12 cellular contexts compared by ENCODE assay signal in the genomic region with DNA sequence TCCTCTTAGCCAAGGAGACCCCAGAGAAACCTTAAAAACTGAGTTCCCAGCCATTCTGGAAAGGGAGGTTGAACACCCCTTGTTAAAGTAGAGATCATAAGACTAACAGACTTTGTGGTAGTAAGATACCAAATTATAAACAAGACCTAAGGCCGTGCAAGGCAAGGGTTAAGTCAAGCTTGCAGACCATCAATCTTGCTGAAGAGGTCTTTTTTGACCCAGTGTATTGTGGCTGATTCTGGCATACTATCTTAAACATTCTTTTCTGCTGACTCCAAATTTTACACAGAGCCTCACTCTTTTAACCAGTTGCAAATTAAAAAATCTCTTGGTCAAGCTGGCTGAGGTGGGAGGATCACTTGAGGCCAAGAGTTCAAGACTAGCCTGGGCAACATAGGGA. TPM values are rescaled to one million over a fixed set of nuclear protein-coding genes. Genes with fewer than 3 reads are reported as not detected.
A peak's percentile ranks its signal among the peaks of the same experiment; 100 is the strongest.
DNase-seq lines count a peak whose midpoint lies in the region; ATAC-seq, FAIRE-seq and TF ChIP-seq lines count a peak whose summit lies in the region.
"Had no signal": no experiment of that assay in that cellular context is flagged by ENCODE, and none has a peak within 500 bp of the region (broad histone marks: within the 10 kb centered on the region; RNA-seq: fewer than 3 reads in every experiment).

No MANE protein-coding gene starts in this region.

- H3K36me3 Mint-ChIP-seq in activated CD8-positive, alpha-beta T cell treated with anti-CD3 and anti-CD28 coated beads, Interleukin-2, amount 10 ng/mL, durations not matched to agents 7 days and 5 days (ENCODE audit: low read depth): peaks cover 30% of the 10 kb centered on the region

- H3K27ac Mint-ChIP-seq in activated CD8-positive, alpha-beta T cell treated with anti-CD3 and anti-CD28 coated beads, Interleukin-2, amount 10 ng/mL, durations not matched to agents 7 days and 5 days: peak overlapping the region; percentile 79

- dilution Hi-C loops in keratinocyte (cut with MboI; ENCODE audit: extremely low pct_ligation_motif_present, low sequenced_read_pairs): no loop called here

- H3K36me3 ChIP-seq in heart right ventricle (peaks cover 0 to 21% (median 11%) of the 10 kb centered on the region in 9 donors), keratinocyte (ENCODE audit: control insufficient read depth in 2 of 2, extremely low read depth in 1 of 2, insufficient read depth in 2 of 2, low read length in 2 of 2) (peaks cover 9 to 24% of the 10 kb centered on the region in 2 experiments), upper lobe of left lung (peaks cover under 1 to 16% (median 15%) of the 10 kb centered on the region in 4 donors)

- H3K9me3 Mint-ChIP-seq in activated CD8-positive, alpha-beta T cell treated with anti-CD3 and anti-CD28 coated beads, Interleukin-2, amount 10 ng/mL, durations not matched to agents 7 days and 5 days (ENCODE audit: insufficient read depth): no peaks in the 10 kb centered on the region

- H3K4me2 ChIP-seq in keratinocyte (ENCODE audit: control insufficient read depth, extremely low read depth, insufficient read depth, low read depth, low read length): peak overlapping the region; percentile 81

- POLR2A ChIA-PET in activated CD8-positive, alpha-beta T cell treated with anti-CD3 and anti-CD28 coated beads, Interleukin-2, amount 10 ng/mL, durations not matched to agents 7 days and 5 days (lab: Charles Lee): interaction anchor here (1.2 to 3.5 kb wide), 7 partner anchors 13 to 264 kb away, joined by 4 to 38 read pairs (median 11); partner anchors contain the start of genes H2AZ2 and MYO1G

- DNase-seq in heart right ventricle: no peak
- DNase-seq in left ventricle myocardium superior: no peak
- no peak for DNase-seq in activated CD8-positive, alpha-beta T cell treated with anti-CD3 and anti-CD28 coated beads, Interleukin-2, amount 10 ng/mL, durations not matched to agents 7 days and 5 days
- DNase-seq in keratinocyte (ENCODE audit: low read depth, low spot score): no peak
- DNase-seq in upper lobe of left lung: no peak
- DNase-seq in dermis blood vessel endothelial cell: no peak
- DNase-seq in NCI-H2171 (lab: John Stamatoyannopoulos, UW): no peak
- DNase-seq in NCI-H345 treated with DMSO at 0.1 percent for 48 hours (lab: John Stamatoyannopoulos, UW; ENCODE audit: unreplicated experiment): no peak
- DNase-seq: islet precursor cell, SHP77 treated with DMSO at 0.1 percent for 48 hours had no signal

- no peak overlapping the region for H3K9ac ChIP-seq in keratinocyte (ENCODE audit: control insufficient read depth, extremely low read depth, insufficient read depth, low read length)

- H3K4me1 ChIP-seq in heart right ventricle (peaks cover 9 to 44% (median 34%) of the 10 kb centered on the region in 9 donors), keratinocyte (ENCODE audit: control insufficient read depth, extremely low read depth, insufficient read depth, low read length) (peaks cover 20% of the 10 kb centered on the region), upper lobe of left lung (peaks cover 21 to 43% (median 27%) of the 10 kb centered on the region in 4 donors)

- FAIRE-seq in keratinocyte (lab: Jason Lieb, UNC): no peak

- TF ChIP-seq POLR2A in upper lobe of left lung (IDR thresholded peaks at IDR 0.05): no peak

- intact Hi-C loops in heart right ventricle (cut with DNase I): loop anchor here in 7 of 10 donors (5.0 to 10.0 kb wide), 5 partner anchors 110 to 228 kb away; partner anchors contain the start of genes CCM2 (in 2 of the 7) and PURB (in 1 of the 7)
- intact Hi-C loops in left ventricle myocardium superior (cut with micrococcal nuclease): loop anchor here (10.0 kb wide), 1 partner anchor 128 kb away; no protein-coding TSS in a partner anchor

- H3K4me1 Mint-ChIP-seq in activated CD8-positive, alpha-beta T cell treated with anti-CD3 and anti-CD28 coated beads, Interleukin-2, amount 10 ng/mL, durations not matched to agents 7 days and 5 days (ENCODE audit: low read depth): peaks cover 33% of the 10 kb centered on the region

- H2AFZ ChIP-seq in keratinocyte (ENCODE audit: control insufficient read depth, low read length): no peak overlapping the region

- 74 to 80% methylated on average over 1 of the region's 1 CpG for WGBS in heart right ventricle, 2 donors
- WGBS in upper lobe of left lung, 2 donors: 75 to 83% methylated on average over 1 of the region's 1 CpG

- CTCF ChIA-PET in activated CD8-positive, alpha-beta T cell treated with anti-CD3 and anti-CD28 coated beads, Interleukin-2, amount 10 ng/mL, durations not matched to agents 7 days and 5 days (lab: Charles Lee): interaction anchor here (1.2 to 2.0 kb wide), 4 partner anchors 15 to 192 kb away, joined by 3 to 10 read pairs (median 4); no protein-coding TSS in a partner anchor

- H4K20me1 ChIP-seq in keratinocyte (ENCODE audit: control insufficient read depth, extremely low read depth, insufficient read depth, low read length): peaks cover 6% of the 10 kb centered on the region

- H3K27me3 ChIP-seq in heart right ventricle (no peaks in the 10 kb centered on the region), keratinocyte (ENCODE audit: control insufficient read depth, extremely low read depth, insufficient read depth, low read length) (no peaks in the 10 kb centered on the region), upper lobe of left lung (no peaks in the 10 kb centered on the region)
- H3K27me3 ChIP-seq: body of pancreas had no signal

- TF ChIP-seq CTCF in heart right ventricle (IDR thresholded peaks at IDR 0.05) (no peak), keratinocyte (optimal IDR thresholded peaks at IDR 0.05 in 1 of 3, IDR thresholded peaks at IDR 0.05 in 1 of 3, conservative IDR thresholded peaks at IDR 0.05 in 1 of 3; ENCODE audit: extremely low read depth in 1 of 3, insufficient read depth in 2 of 3, low read length in 3 of 3) (no peak), upper lobe of left lung (IDR thresholded peaks at IDR 0.05) (no peak)

- peak overlapping the region; percentile 90 for H3K4me3 Mint-ChIP-seq in activated CD8-positive, alpha-beta T cell treated with anti-CD3 and anti-CD28 coated beads, Interleukin-2, amount 10 ng/mL, durations not matched to agents 7 days and 5 days

- peaks cover 39% of the 10 kb centered on the region for H3K79me2 ChIP-seq in keratinocyte (ENCODE audit: control insufficient read depth, insufficient read depth, low read length)

- H3K27ac ChIP-seq in heart right ventricle (peak overlapping the region in 9 of 10 donors; percentile 90 to 99 (median 94)), keratinocyte (ENCODE audit: control insufficient read depth, insufficient read depth, low read length) (no peak overlapping the region), upper lobe of left lung (peak overlapping the region in 3 of 4 donors; percentile 90 to 96 (median 93))

- H3K4me3 ChIP-seq in heart right ventricle (peak overlapping the region in 7 of 10 donors; percentile 64 to 89 (median 75)), keratinocyte (ENCODE audit: control insufficient read depth in 2 of 3, extremely low read depth in 1 of 3, insufficient read depth in 2 of 3, low read depth in 1 of 3, low read length in 3 of 3) (no peak overlapping the region), upper lobe of left lung (peak overlapping the region in 2 of 4 donors; percentile 64 to 82)

- H3K9me1 ChIP-seq in keratinocyte (ENCODE audit: control insufficient read depth, extremely low read depth, insufficient read depth, low read length): no peaks in the 10 kb centered on the region

- H3K27me3 Mint-ChIP-seq in activated CD8-positive, alpha-beta T cell treated with anti-CD3 and anti-CD28 coated beads, Interleukin-2, amount 10 ng/mL, durations not matched to agents 7 days and 5 days (ENCODE audit: low read depth): peaks cover 16% of the 10 kb centered on the region

- ATAC-seq in heart right ventricle (no peak), left ventricle myocardium superior (no peak), upper lobe of left lung (ENCODE audit: low FRiP score in 2 of 2) (no peak)
- ATAC-seq in activated CD8-positive, alpha-beta T cell treated with anti-CD3 and anti-CD28 coated beads, Interleukin-2, amount 10 ng/mL, durations not matched to agents 7 days and 5 days: no peak

- no peak for TF ChIP-seq EP300 in upper lobe of left lung (IDR thresholded peaks at IDR 0.05)

- no peaks in the 10 kb centered on the region for H3K9me3 ChIP-seq in heart right ventricle
- H3K9me3 ChIP-seq in keratinocyte (ENCODE audit: control insufficient read depth, low read depth, low read length): no peaks in the 10 kb centered on the region
- no peaks in the 10 kb centered on the region for H3K9me3 ChIP-seq in upper lobe of left lung
- H3K9me3 ChIP-seq: body of pancreas had no signal

RNA-seq across cellular contexts. Expression of gene TBRG4, which starts 1.2 kb away (rescaled TPM):
- total RNA-seq in heart right ventricle (10 to 100 TPM; 57.1 to 88.2 (median 66.7) TPM), left ventricle myocardium superior (83.0 TPM), upper lobe of left lung (10 to 100 TPM; 24.2 to 92.2 (median 54.6) TPM), dermis blood vessel endothelial cell (55.1 and 78.6 TPM in 2 replicates)
- polyA plus RNA-seq in heart right ventricle (10 to 100 TPM; 74.3 to 93.9 TPM), keratinocyte (88.2 to 115 TPM (median 90.5 TPM) in 3 replicates)
- 100 to 1,000 TPM; 133 to 137 TPM for total RNA-seq in activated CD8-positive, alpha-beta T cell treated with anti-CD3 and anti-CD28 coated beads, Interleukin-2, amount 10 ng/mL, durations not matched to agents 7 days and 5 days
- 40.3 TPM for polyA plus RNA-seq in keratinocyte (2011; ENCODE audit: low read depth)
- 75.8 and 77.3 TPM in 2 replicates for polyA plus RNA-seq in keratinocyte (2011; cell fraction: cytosol; rRNA removed)
- polyA plus RNA-seq in keratinocyte (2011; cell fraction: nucleus; rRNA removed): 132 and 149 TPM in 2 replicates
- polyA plus RNA-seq in keratinocyte (2012; ENCODE audit: low replicate concordance): 71.8 and 85.1 TPM in 2 replicates
- polyA minus RNA-seq in keratinocyte: 108 to 214 TPM (median 144 TPM) in 3 replicates
- polyA minus RNA-seq in keratinocyte (2011; cell fraction: cytosol; rRNA and poly(A)+ RNA removed): 107 TPM
- 92.1 and 102 TPM in 2 replicates for polyA minus RNA-seq in keratinocyte (2011; cell fraction: nucleus; rRNA and poly(A)+ RNA removed)

RNA-seq across cellular contexts. Expression of gene NACAD, which starts 23.9 kb away (rescaled TPM):
- total RNA-seq in heart right ventricle (10 to 100 TPM in 1 of 10 donors, 1 to 10 TPM in 9; 3.0 to 12.0 (median 4.7) TPM), left ventricle myocardium superior (3.5 TPM), upper lobe of left lung (1 to 10 TPM; 1.0 to 4.3 (median 2.3) TPM), dermis blood vessel endothelial cell (0.68 and 1.9 TPM in 2 replicates)
- polyA plus RNA-seq in heart right ventricle (1 to 10 TPM; 3.2 to 4.7 TPM), keratinocyte (0.10 to 0.25 TPM (median 0.14 TPM) in 3 replicates)
- total RNA-seq in activated CD8-positive, alpha-beta T cell treated with anti-CD3 and anti-CD28 coated beads, Interleukin-2, amount 10 ng/mL, durations not matched to agents 7 days and 5 days: under 1 TPM; 0.05 to 0.16 TPM
- polyA plus RNA-seq in keratinocyte (2011; ENCODE audit: low read depth): not detected
- polyA plus RNA-seq in keratinocyte (2011; cell fraction: cytosol; rRNA removed): 0.17 and 0.38 TPM in 2 replicates
- polyA plus RNA-seq in keratinocyte (2011; cell fraction: nucleus; rRNA removed): 0.36 and 0.67 TPM in 2 replicates
- polyA plus RNA-seq in keratinocyte (2012; ENCODE audit: low replicate concordance): 2.1 TPM in 1 of 2 replicates, not detected in the other
- polyA minus RNA-seq in keratinocyte: 0.13 to 5.0 TPM (median 0.23 TPM) in 3 replicates
- 0.96 TPM for polyA minus RNA-seq in keratinocyte (2011; cell fraction: cytosol; rRNA and poly(A)+ RNA removed)
- polyA minus RNA-seq in keratinocyte (2011; cell fraction: nucleus; rRNA and poly(A)+ RNA removed): 0.53 and 0.85 TPM in 2 replicates

RNA-seq across cellular contexts. Expression of gene RAMP3, which starts 44.9 kb away (rescaled TPM):
- total RNA-seq in heart right ventricle: 10 to 100 TPM; 12.7 to 40.8 (median 24.9) TPM
- 10 to 100 TPM; 65.3 to 70.2 TPM for polyA plus RNA-seq in heart right ventricle
- total RNA-seq in left ventricle myocardium superior: 36.0 TPM
- total RNA-seq in activated CD8-positive, alpha-beta T cell treated with anti-CD3 and anti-CD28 coated beads, Interleukin-2, amount 10 ng/mL, durations not matched to agents 7 days and 5 days: not detected
- polyA plus RNA-seq in keratinocyte: not detected in 3 replicates
- not detected for polyA plus RNA-seq in keratinocyte (2011; ENCODE audit: low read depth)
- polyA plus RNA-seq in keratinocyte (2011; cell fraction: cytosol; rRNA removed): not detected in 2 replicates
- not detected in 2 replicates for polyA plus RNA-seq in keratinocyte (2011; cell fraction: nucleus; rRNA removed)
- polyA plus RNA-seq in keratinocyte (2012; ENCODE audit: low replicate concordance): not detected in 2 replicates
- not detected in 3 replicates for polyA minus RNA-seq in keratinocyte
- polyA minus RNA-seq in keratinocyte (2011; cell fraction: cytosol; rRNA and poly(A)+ RNA removed): not detected
- not detected in 2 replicates for polyA minus RNA-seq in keratinocyte (2011; cell fraction: nucleus; rRNA and poly(A)+ RNA removed)
- total RNA-seq in upper lobe of left lung: 100 to 1,000 TPM in 3 of 6 donors, 10 to 100 TPM in 3; 33.5 to 306 (median 88.1) TPM
- total RNA-seq in dermis blood vessel endothelial cell: 114 and 116 TPM in 2 replicates
- total RNA-seq: HT-29 had no signal

Comparison
In these comparisons a context has a peak if more than half of its experiments do, and no peak if none do; other contexts are left out.
1. H3K4me3 ChIP-seq: peak in heart right ventricle (7 of 10); none in keratinocyte (0 of 3).
2. RNA of gene RAMP3, which starts 44.9 kb away (total RNA-seq): 114 to 116 TPM in dermis blood vessel endothelial cell, 33.5 to 306 TPM in upper lobe of left lung, 36.0 TPM in left ventricle myocardium superior (single experiment) and 12.7 to 40.8 TPM in heart right ventricle; not detected in activated CD8-positive, alpha-beta T cell treated with anti-CD3 and anti-CD28 coated beads, Interleukin-2, amount 10 ng/mL, durations not matched to agents 7 days and 5 days; every median in the first group is over 10 times any median in the second.